Comparison of ENCODE assay signal across 8 cellular contexts in the genomic region with DNA sequence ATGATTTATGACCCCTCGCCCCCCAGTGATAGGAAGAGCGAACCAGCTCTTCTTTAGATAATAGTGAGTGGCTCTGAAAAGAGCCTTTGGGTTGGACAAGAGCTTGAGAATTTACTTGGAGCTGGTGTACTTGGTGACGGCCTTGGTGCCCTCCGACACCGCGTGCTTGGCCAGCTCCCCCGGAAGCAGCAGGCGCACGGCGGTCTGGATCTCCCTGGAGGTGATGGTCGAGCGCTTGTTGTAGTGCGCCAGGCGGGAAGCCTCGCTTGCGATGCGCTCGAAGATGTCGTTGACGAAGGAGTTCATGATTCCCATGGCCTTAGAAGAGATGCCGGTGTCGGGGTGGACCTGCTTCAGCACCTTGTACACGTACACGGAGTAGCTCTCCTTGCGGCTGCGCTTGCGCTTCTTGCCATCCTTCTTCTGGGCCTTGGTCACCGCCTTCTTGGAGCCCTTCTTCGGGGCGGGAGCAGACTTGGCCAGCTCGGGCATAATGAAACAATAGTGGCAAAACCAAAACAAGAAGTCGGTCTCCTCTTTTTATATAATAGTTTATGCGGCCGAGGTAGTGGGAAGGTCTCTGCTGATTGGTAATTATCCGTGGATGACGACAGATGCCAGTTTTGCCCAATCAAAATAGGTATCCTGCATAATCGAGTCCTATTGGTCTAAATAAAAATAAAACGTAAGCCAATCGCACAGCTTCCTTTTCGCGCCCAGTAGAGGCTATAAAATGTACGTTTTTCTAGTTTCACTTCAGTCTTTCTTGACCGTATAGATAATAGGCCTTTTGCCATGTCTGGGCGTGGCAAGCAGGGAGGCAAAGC.
DNase-seq lines count a peak whose midpoint lies in the region; ATAC-seq lines count a peak whose summit lies in the region.
"Not testable (repeated sequence)": the region's sequence is repeated elsewhere in the genome, so short reads cannot be mapped to it uniquely, and the experiment has no call there.

No MANE protein-coding gene starts in this region.

- H3K27ac Mint-ChIP-seq in CD8-positive, alpha-beta memory T cell = peak overlapping the region; percentile 94 to 100 (median 99)

- POLR2A ChIA-PET in CD8-positive, alpha-beta memory T cell (lab: Charles Lee) = interaction anchor here (0.6 to 9.9 kb wide), 26 partner anchors 12 to 1787 kb away, joined by 3 to 245 read pairs (median 6); a partner anchor contains a TSS

- peak overlapping the region; percentile 90 to 99 (median 98) for H3K4me3 Mint-ChIP-seq in CD8-positive, alpha-beta memory T cell

- peak overlapping the region; percentile 78 for H3K4me3 ChIP-seq in CD8-positive, alpha-beta memory T cell (ENCODE audit: low read length)

- CTCF ChIA-PET in CD8-positive, alpha-beta memory T cell (lab: Charles Lee) = interaction anchor here (0.6 to 7.5 kb wide), 15 partner anchors 11 to 1608 kb away, joined by 3 to 119 read pairs (median 8); a partner anchor contains a TSS

- peaks cover 40 to 54% (median 47%) of the 10 kb centered on the region in 3 donors for H3K4me1 Mint-ChIP-seq in CD8-positive, alpha-beta memory T cell

- DNase-seq in CD8-positive, alpha-beta memory T cell = peak; percentile 46 to 87 (median 85)
- peak; percentile 98 for DNase-seq in NCI-H82 (lab: John Stamatoyannopoulos, UW)
- peak; percentile 53 for DNase-seq in activated CD4-positive, alpha-beta T cell treated with anti-CD3 and anti-CD28 coated beads, Interleukin-2, amount 50 U/mL, for 1 hour
- peak; percentile 91 to 93 for DNase-seq in dermis microvascular lymphatic vessel endothelial cell (ENCODE audit: low read depth in 2 of 2)
- peak; percentile 61 for DNase-seq in left lobe of liver (ENCODE audit: low spot score)
- DNase-seq in stimulated activated CD4-positive, alpha-beta T cell treated with anti-CD3 and anti-CD28 coated beads, Interleukin-2, amount 100 ng/mL, for 24 hours = peak; percentile 62 to 67

- ATAC-seq in GM19467 (IDR thresholded peaks at IDR 0.05; ENCODE audit: unreplicated experiment) = peak; percentile 60
- peak; percentile 47 for ATAC-seq in HG03558 (IDR thresholded peaks at IDR 0.05; ENCODE audit: extremely low read depth, unreplicated experiment)
- ATAC-seq in left lobe of liver = peak; percentile 77

- peak overlapping the region; percentile 93 for H3K27ac ChIP-seq in CD8-positive, alpha-beta memory T cell (ENCODE audit: low read depth, low read length)

- not testable (repeated sequence) for H3K9me3 ChIP-seq in CD8-positive, alpha-beta memory T cell (ENCODE audit: low read length)

- peaks cover 0 to 13% (median 0%) of the 10 kb centered on the region in 3 donors for H3K36me3 Mint-ChIP-seq in CD8-positive, alpha-beta memory T cell

- H3K9me3 Mint-ChIP-seq in CD8-positive, alpha-beta memory T cell = not testable (repeated sequence)

- H3K36me3 ChIP-seq in CD8-positive, alpha-beta memory T cell (ENCODE audit: insufficient read depth, low read length) = not testable (repeated sequence)

- not testable (repeated sequence) for H3K27me3 ChIP-seq in CD8-positive, alpha-beta memory T cell (ENCODE audit: insufficient read depth, low read length, poor library complexity, severe bottlenecking)

- H3K4me1 ChIP-seq in CD8-positive, alpha-beta memory T cell (ENCODE audit: insufficient read depth, low read length) = peaks cover 37% of the 10 kb centered on the region

- not testable (repeated sequence) for H3K27me3 Mint-ChIP-seq in CD8-positive, alpha-beta memory T cell

Comparison
In these comparisons a context has a peak if more than half of its experiments do, and no peak if none do; other contexts are left out.
1. Peak in every context shown above with its lines: DNase-seq, ATAC-seq, H3K4me3 ChIP-seq and H3K27ac ChIP-seq.